Comparison of ENCODE assay signal across 9 cellular contexts in the genomic region with DNA sequence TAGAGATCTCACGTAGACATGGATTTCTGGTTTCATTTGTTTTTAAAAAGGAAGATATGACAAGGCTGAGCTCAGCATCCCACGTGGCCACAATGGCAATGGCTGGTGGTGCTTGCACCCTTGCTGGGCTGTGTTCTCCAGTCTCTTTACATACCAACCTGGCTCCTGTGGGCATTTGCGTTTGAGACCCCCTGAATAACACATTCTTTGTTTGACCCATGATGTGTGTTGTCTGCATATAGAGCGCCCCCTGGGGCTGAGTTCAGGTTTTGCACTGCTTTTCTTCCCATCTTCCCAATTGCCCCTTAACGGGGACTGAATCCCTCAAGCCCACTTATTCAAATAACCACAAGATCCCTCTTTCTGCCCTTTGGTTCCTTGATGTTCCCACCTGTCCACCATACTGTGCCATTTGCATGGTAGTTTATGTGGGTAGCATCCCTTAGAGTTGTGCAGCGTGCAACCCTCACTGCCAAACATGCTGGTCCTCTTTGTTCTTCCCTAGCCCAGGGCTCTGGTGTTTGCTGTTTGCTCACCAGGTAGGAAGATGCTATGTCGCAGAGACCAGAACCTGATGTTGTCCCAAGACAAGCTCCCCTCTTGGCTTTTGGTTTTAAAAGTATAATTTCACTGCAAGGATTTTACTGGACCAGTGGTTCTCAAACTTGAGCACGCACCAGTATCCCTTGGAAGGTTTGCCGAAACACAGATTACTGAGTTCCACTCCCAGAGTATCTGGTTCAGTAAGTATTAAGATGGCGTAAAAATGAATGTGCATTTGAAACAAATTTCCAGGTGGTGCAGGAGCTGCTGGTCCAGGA. TPM values are rescaled to one million over a fixed set of nuclear protein-coding genes. Genes with fewer than 3 reads are reported as not detected.
DNase-seq lines count a peak whose midpoint lies in the region; ATAC-seq and TF ChIP-seq lines count a peak whose summit lies in the region.
"Had no signal": no experiment of that assay in that cellular context is flagged by ENCODE, and none has a peak within 500 bp of the region (broad histone marks: within the 10 kb centered on the region; RNA-seq: fewer than 3 reads in every experiment).

No MANE protein-coding gene starts in this region.

- H3K4me1 ChIP-seq in KMS-11 (ENCODE audit: low read depth, poor library complexity, severe bottlenecking): no peaks in the 10 kb centered on the region

- H3K9ac ChIP-seq in KMS-11: no peak overlapping the region

- no peaks in the 10 kb centered on the region for H4K20me1 ChIP-seq in KMS-11 (ENCODE audit: insufficient read depth)

- no peak overlapping the region for H3K27ac ChIP-seq in KMS-11

- no peaks in the 10 kb centered on the region for H3K36me3 Mint-ChIP-seq in Calu3 (ENCODE audit: insufficient read depth, unreplicated experiment)
- H3K36me3 Mint-ChIP-seq: memory B cell had no signal

- CTCF ChIA-PET in Calu3 (lab: Charles Lee): no interaction called here

- H2AFZ ChIP-seq in KMS-11 (ENCODE audit: low read depth): no peak overlapping the region

- no peak overlapping the region for H3K4me3 ChIP-seq in KMS-11 (IDR thresholded peaks at IDR 0.05; ENCODE audit: insufficient read depth, low read depth, low read length)
- no peak overlapping the region for H3K4me3 ChIP-seq in fibroblast of villous mesenchyme (ENCODE audit: low read depth, low read length)

- no peaks in the 10 kb centered on the region for H3K4me1 Mint-ChIP-seq in Calu3 (ENCODE audit: low read depth, unreplicated experiment)
- H3K4me1 Mint-ChIP-seq: memory B cell had no signal

- no peaks in the 10 kb centered on the region for H3K27me3 ChIP-seq in KMS-11 (ENCODE audit: insufficient read depth, low read depth)

- H3K27ac Mint-ChIP-seq in Calu3 (ENCODE audit: unreplicated experiment): no peak overlapping the region
- H3K27ac Mint-ChIP-seq: memory B cell had no signal

- no TSS peak for BruUV-seq in Calu3 (replicated peaks; lab: Mats Ljungman, UMichigan)

- TF ChIP-seq CTCF in Calu3 (IDR thresholded peaks at IDR 0.05; ENCODE audit: unreplicated experiment) (peak; percentile 82), KMS-11 (conservative IDR thresholded peaks at IDR 0.05; ENCODE audit: low read depth, low read length) (peak; percentile 74), fibroblast of villous mesenchyme (IDR thresholded peaks at IDR 0.05; ENCODE audit: insufficient read depth, low read depth, low read length) (peak; percentile 75)

- H3K4me2 ChIP-seq in KMS-11: no peak overlapping the region

- DNase-seq in Calu3 (peak; percentile 36), fibroblast of villous mesenchyme (ENCODE audit: low read depth) (peak; percentile 23), NCI-H2227 (lab: John Stamatoyannopoulos, UW; ENCODE audit: unreplicated experiment) (no peak)
- peak; percentile 5 for DNase-seq in activated CD8-positive, alpha-beta memory T cell treated with anti-CD3 and anti-CD28 coated beads for 4 hours (ENCODE audit: low read depth in 2 of 2)
- DNase-seq in stimulated activated CD4-positive, alpha-beta T cell treated with anti-CD3 and anti-CD28 coated beads, Interleukin-2, amount 100 ng/mL, for 48 hours: peak; percentile 41 to 49

- no peak overlapping the region for H3K4me3 Mint-ChIP-seq in Calu3 (ENCODE audit: low read depth, unreplicated experiment)
- H3K4me3 Mint-ChIP-seq: memory B cell had no signal

- no peaks in the 10 kb centered on the region for H3K9me3 Mint-ChIP-seq in Calu3 (ENCODE audit: low read depth, unreplicated experiment)
- H3K9me3 Mint-ChIP-seq: memory B cell had no signal

- H3K79me2 ChIP-seq in KMS-11 (ENCODE audit: insufficient read depth, low read depth): no peaks in the 10 kb centered on the region

- peaks cover 68% of the 10 kb centered on the region for H3K27me3 Mint-ChIP-seq in Calu3 (ENCODE audit: unreplicated experiment)

- ATAC-seq in HG02571 (IDR thresholded peaks at IDR 0.05; ENCODE audit: unreplicated experiment) (no peak), HG03457 (IDR thresholded peaks at IDR 0.05; ENCODE audit: unreplicated experiment) (no peak)

- intact Hi-C loops in Calu3 (cut with micrococcal nuclease; ENCODE audit: unreplicated experiment): no loop called here

- no peaks in the 10 kb centered on the region for H3K36me3 ChIP-seq in KMS-11 (ENCODE audit: insufficient read depth)

RNA-seq across cellular contexts. Expression of a gene that starts 38.5 kb away (rescaled TPM):
- total RNA-seq in Calu3 (2022) (0.20 and 0.31 TPM in 2 replicates), fibroblast of villous mesenchyme (under 0.01 TPM in 1 of 2 replicates, not detected in the other)
